1 cellular context compared by ENCODE assay signal in genomic region chr11:96260526-96260925, GRCh38.
TF ChIP-seq lines count a peak whose summit lies in the region.

No MANE protein-coding gene starts in this region.

TF ChIP-seq in SK-N-SH treated with all-trans-retinoic acid at 6 μM for 48 hours, 23 proteins besides CTCF, POLR2A, EP300 and RAD21 (continued from another document):
- no peak for TF ChIP-seq CREB5 (CRISPR knock-in tag; IDR thresholded peaks at IDR 0.05; ENCODE audit: low read depth)
- TF ChIP-seq GLIS3 (CRISPR knock-in tag; IDR thresholded peaks at IDR 0.05), result no peak
